15 cellular contexts compared by ENCODE assay signal in genomic region chr6:90120327-90120726, GRCh38.
DNase-seq lines count a peak whose midpoint lies in the region; ATAC-seq and TF ChIP-seq lines count a peak whose summit lies in the region.
"Had no signal": no experiment of that assay in that cellular context is flagged by ENCODE, and none has a peak within 500 bp of the region (broad histone marks: within the 10 kb centered on the region; RNA-seq: fewer than 3 reads in every experiment).

No MANE protein-coding gene starts in this region.

- H2AFZ ChIP-seq in H9 (ENCODE audit: low read length) = no peak overlapping the region

- H2BK15ac ChIP-seq in H9 (ENCODE audit: low read depth, low read length) = no peak overlapping the region

- TF ChIP-seq CTCF in H9 (conservative IDR thresholded peaks at IDR 0.05) = no peak
- TF ChIP-seq CTCF in sigmoid colon (IDR thresholded peaks at IDR 0.05) = no peak

- H3K27me3 Mint-ChIP-seq in activated naive CD4-positive, alpha-beta T cell treated with anti-CD3 and anti-CD28 coated beads, Interleukin-2, amount 50 U/mL, for 24 hours = no peaks in the 10 kb centered on the region
- no peaks in the 10 kb centered on the region for H3K27me3 Mint-ChIP-seq in activated naive CD4-positive, alpha-beta T cell treated with anti-CD3 and anti-CD28 coated beads, Interleukin-2, amount 10 ng/mL, durations not matched to agents 7 days and 5 days
- no peaks in the 10 kb centered on the region for H3K27me3 Mint-ChIP-seq in activated naive CD8-positive, alpha-beta T cell treated with anti-CD3 and anti-CD28 coated beads, Interleukin-2, amount 50 U/mL, for 24 hours
- H3K27me3 Mint-ChIP-seq in H9 (ENCODE audit: low read depth) = no peaks in the 10 kb centered on the region

- H4K20me1 ChIP-seq in H9 (ENCODE audit: control insufficient read depth, insufficient read depth, insufficient read length) = no peaks in the 10 kb centered on the region

- no CpG with 5 or more reads among the region's 2 CpGs for WGBS in H9 (ENCODE audit: extremely low coverage, insufficient read length, low lambda C conversion rate)
- WGBS in sigmoid colon, 2 donors = 72% methylated on average over 2 of the region's 2 CpGs

- H3K9me3 ChIP-seq in H9 (ENCODE audit: control insufficient read depth, low read depth, low read length) (no peaks in the 10 kb centered on the region), sigmoid colon (no peaks in the 10 kb centered on the region)
- H3K9me3 ChIP-seq: BE2C, Caco-2, HAP-1 had no signal

- no peaks in the 10 kb centered on the region for H3K23me2 ChIP-seq in H9 (ENCODE audit: insufficient read length, low read depth, low read length, poor library complexity, severe bottlenecking)

- H3K79me1 ChIP-seq in H9 (ENCODE audit: insufficient read depth, low read depth, low read length, poor library complexity, severe bottlenecking) = no peaks in the 10 kb centered on the region

- no peak for DNase-seq in activated naive CD4-positive, alpha-beta T cell treated with anti-CD3 and anti-CD28 coated beads, Interleukin-2, amount 10 ng/mL, durations not matched to agents 7 days and 5 days
- DNase-seq in DMS79 treated with DMSO at 0.1 percent for 48 hours (lab: John Stamatoyannopoulos, UW) (peak; percentile 38), H9 (no peak), glomerular visceral epithelial cell (ENCODE audit: extremely low spot score) (no peak), sigmoid colon (no peak)
- DNase-seq in activated naive CD8-positive, alpha-beta T cell treated with anti-CD3 and anti-CD28 coated beads, Interleukin-2, amount 50 U/mL, for 24 hours = no peak
- DNase-seq: BE2C; Caco-2; CD8-positive, alpha-beta T cell; GDM1; GOT3 had no signal

- no peak overlapping the region for H2AK5ac ChIP-seq in H9 (ENCODE audit: insufficient read length, low read length)

- H3K27me3 ChIP-seq in H9 (ENCODE audit: insufficient read depth, low read length) (no peaks in the 10 kb centered on the region), sigmoid colon (no peaks in the 10 kb centered on the region)
- H3K27me3 ChIP-seq: BE2C had no signal

- H2BK12ac ChIP-seq in H9 (ENCODE audit: insufficient read length, low read depth, low read length) = no peak overlapping the region

- no peak overlapping the region for H3K4me3 ChIP-seq in sigmoid colon
- H3K4me3 ChIP-seq: HAP-1 had no signal

- no peak overlapping the region for H3K4me2 ChIP-seq in H9 (ENCODE audit: insufficient read depth, insufficient read length, low read length)

- H4K91ac ChIP-seq in H9 (ENCODE audit: insufficient read length, low read depth, low read length) = no peak overlapping the region

- no peak for TF ChIP-seq POLR2A in sigmoid colon (IDR thresholded peaks at IDR 0.05)

- H3K36me3 ChIP-seq in sigmoid colon = no peaks in the 10 kb centered on the region
- H3K36me3 ChIP-seq: BE2C, HAP-1 had no signal

- no peak overlapping the region for H4K8ac ChIP-seq in H9 (replicated peaks; ENCODE audit: insufficient read length, low read depth, low read length)

- H2BK120ac ChIP-seq in H9 (ENCODE audit: low read depth, low read length, poor library complexity, severe bottlenecking) = no peak overlapping the region

- H2BK20ac ChIP-seq in H9 (ENCODE audit: low read depth, low read length, poor library complexity, severe bottlenecking) = no peak overlapping the region

- intact Hi-C loops in sigmoid colon (cut with DNase I) = no loop called here

- H3K36me3 Mint-ChIP-seq in activated naive CD4-positive, alpha-beta T cell treated with anti-CD3 and anti-CD28 coated beads, Interleukin-2, amount 50 U/mL, for 24 hours = peaks cover 38% of the 10 kb centered on the region
- H3K36me3 Mint-ChIP-seq in activated naive CD4-positive, alpha-beta T cell treated with anti-CD3 and anti-CD28 coated beads, Interleukin-2, amount 10 ng/mL, durations not matched to agents 7 days and 5 days = peaks cover 46% of the 10 kb centered on the region
- peaks cover 63% of the 10 kb centered on the region for H3K36me3 Mint-ChIP-seq in activated naive CD8-positive, alpha-beta T cell treated with anti-CD3 and anti-CD28 coated beads, Interleukin-2, amount 50 U/mL, for 24 hours (ENCODE audit: low read depth)
- no peaks in the 10 kb centered on the region for H3K36me3 Mint-ChIP-seq in H9 (ENCODE audit: insufficient read depth in 1 of 3, low read depth in 3 of 3)

- H3K56ac ChIP-seq in H9 (ENCODE audit: insufficient read length, low read depth, low read length) = no peak overlapping the region

- no peak overlapping the region for H3K18ac ChIP-seq in H9 (ENCODE audit: insufficient read length, low read depth, low read length)

- no peak overlapping the region for H3T11ph ChIP-seq in H9 (ENCODE audit: low read length)

- no peak overlapping the region for H3K4ac ChIP-seq in H9 (ENCODE audit: low read depth, low read length)

- no peak overlapping the region for H3K14ac ChIP-seq in H9 (ENCODE audit: insufficient read depth, low read length)

- no peak overlapping the region for H3K9ac ChIP-seq in H9 (ENCODE audit: extremely low read depth, insufficient read length, low read length)

- peak overlapping the region; percentile 23 for H3K27ac Mint-ChIP-seq in activated naive CD4-positive, alpha-beta T cell treated with anti-CD3 and anti-CD28 coated beads, Interleukin-2, amount 50 U/mL, for 24 hours
- no peak overlapping the region for H3K27ac Mint-ChIP-seq in activated naive CD4-positive, alpha-beta T cell treated with anti-CD3 and anti-CD28 coated beads, Interleukin-2, amount 10 ng/mL, durations not matched to agents 7 days and 5 days
- H3K27ac Mint-ChIP-seq in activated naive CD8-positive, alpha-beta T cell treated with anti-CD3 and anti-CD28 coated beads, Interleukin-2, amount 50 U/mL, for 24 hours = peak overlapping the region; percentile 27
- no peak overlapping the region for H3K27ac Mint-ChIP-seq in H9
- H3K27ac Mint-ChIP-seq: IgD-negative memory B cell had no signal

- no peaks in the 10 kb centered on the region for H3K4me1 ChIP-seq in H9 (ENCODE audit: insufficient read depth, low read length)
- peaks cover 0 to 9% (median 4%) of the 10 kb centered on the region in 4 donors for H3K4me1 ChIP-seq in sigmoid colon
- H3K4me1 ChIP-seq: BE2C, Caco-2, HAP-1 had no signal

- no peak overlapping the region for H3K27ac ChIP-seq in H9 (ENCODE audit: insufficient read length, low read depth, low read length)
- no peak overlapping the region for H3K27ac ChIP-seq in sigmoid colon
- H3K27ac ChIP-seq: C4-2B had no signal

- no peak overlapping the region for H3K4me3 Mint-ChIP-seq in activated naive CD4-positive, alpha-beta T cell treated with anti-CD3 and anti-CD28 coated beads, Interleukin-2, amount 50 U/mL, for 24 hours
- H3K4me3 Mint-ChIP-seq in activated naive CD4-positive, alpha-beta T cell treated with anti-CD3 and anti-CD28 coated beads, Interleukin-2, amount 10 ng/mL, durations not matched to agents 7 days and 5 days = no peak overlapping the region
- no peak overlapping the region for H3K4me3 Mint-ChIP-seq in activated naive CD8-positive, alpha-beta T cell treated with anti-CD3 and anti-CD28 coated beads, Interleukin-2, amount 50 U/mL, for 24 hours
- no peak overlapping the region for H3K4me3 Mint-ChIP-seq in H9
- H3K4me3 Mint-ChIP-seq: CD8-positive, alpha-beta T cell had no signal

- peaks cover 85% of the 10 kb centered on the region for H3K4me1 Mint-ChIP-seq in activated naive CD4-positive, alpha-beta T cell treated with anti-CD3 and anti-CD28 coated beads, Interleukin-2, amount 50 U/mL, for 24 hours
- H3K4me1 Mint-ChIP-seq in activated naive CD4-positive, alpha-beta T cell treated with anti-CD3 and anti-CD28 coated beads, Interleukin-2, amount 10 ng/mL, durations not matched to agents 7 days and 5 days = peaks cover 51% of the 10 kb centered on the region
- peaks cover 74% of the 10 kb centered on the region for H3K4me1 Mint-ChIP-seq in activated naive CD8-positive, alpha-beta T cell treated with anti-CD3 and anti-CD28 coated beads, Interleukin-2, amount 50 U/mL, for 24 hours
- no peaks in the 10 kb centered on the region for H3K4me1 Mint-ChIP-seq in H9

- CTCF ChIA-PET in activated naive CD4-positive, alpha-beta T cell treated with anti-CD3 and anti-CD28 coated beads, Interleukin-2, amount 10 ng/mL, durations not matched to agents 7 days and 5 days (lab: Charles Lee) = interaction anchor here (1.4 to 1.7 kb wide), 2 partner anchors 22 to 177 kb away, joined by 3 read pairs; no protein-coding TSS in a partner anchor

- ATAC-seq in activated naive CD8-positive, alpha-beta T cell treated with anti-CD3 and anti-CD28 coated beads, Interleukin-2, amount 50 U/mL, for 24 hours = no peak
- ATAC-seq: CD8-positive, alpha-beta T cell had no signal

- peaks cover 18% of the 10 kb centered on the region for H3K9me3 Mint-ChIP-seq in activated naive CD4-positive, alpha-beta T cell treated with anti-CD3 and anti-CD28 coated beads, Interleukin-2, amount 50 U/mL, for 24 hours
- H3K9me3 Mint-ChIP-seq in activated naive CD4-positive, alpha-beta T cell treated with anti-CD3 and anti-CD28 coated beads, Interleukin-2, amount 10 ng/mL, durations not matched to agents 7 days and 5 days = peaks cover 17% of the 10 kb centered on the region
- peaks cover 23% of the 10 kb centered on the region for H3K9me3 Mint-ChIP-seq in activated naive CD8-positive, alpha-beta T cell treated with anti-CD3 and anti-CD28 coated beads, Interleukin-2, amount 50 U/mL, for 24 hours
- H3K9me3 Mint-ChIP-seq in H9 = no peaks in the 10 kb centered on the region; a peak in 2 of 5 replicates

- TF ChIP-seq EP300 in sigmoid colon (IDR thresholded peaks at IDR 0.05) = no peak

- H3K23ac ChIP-seq in H9 (ENCODE audit: insufficient read length, low read depth, low read length) = no peak overlapping the region

- no peak overlapping the region for H2BK5ac ChIP-seq in H9 (ENCODE audit: insufficient read length, low read length)

- H3K79me2 ChIP-seq in H9 (ENCODE audit: insufficient read depth, low read length) = no peaks in the 10 kb centered on the region

- H4K5ac ChIP-seq in H9 (ENCODE audit: insufficient read length, low read depth, low read length) = no peak overlapping the region

Comparison
In these comparisons a context has a peak if more than half of its experiments do, and no peak if none do; other contexts are left out.
1. H3K27ac Mint-ChIP-seq: peak in activated naive CD4-positive, alpha-beta T cell treated with anti-CD3 and anti-CD28 coated beads, Interleukin-2, amount 50 U/mL, for 24 hours (single experiment) and activated naive CD8-positive, alpha-beta T cell treated with anti-CD3 and anti-CD28 coated beads, Interleukin-2, amount 50 U/mL, for 24 hours (single experiment); none in activated naive CD4-positive, alpha-beta T cell treated with anti-CD3 and anti-CD28 coated beads, Interleukin-2, amount 10 ng/mL, durations not matched to agents 7 days and 5 days (single experiment) and H9 (0 of 3).